8 cellular contexts compared by ENCODE assay signal in genomic region chr3:120742198-120743080, GRCh38. TPM values are rescaled to one million over a fixed set of nuclear protein-coding genes. Genes with fewer than 3 reads are reported as not detected.
A peak's percentile ranks its signal among the peaks of the same experiment; 100 is the strongest.
DNase-seq lines count a peak whose midpoint lies in the region; ATAC-seq, FAIRE-seq and TF ChIP-seq lines count a peak whose summit lies in the region.

Gene GTF2E1, plus strand, starts transcription at chr3:120742744. Its CDS starts 7,809 bp downstream, at chr3:120750553.
Gene RABL3, minus strand, starts transcription at chr3:120742516. Its CDS starts 9 bp downstream, at chr3:120742507.

- H3K27ac ChIP-seq in OCI-LY7 (ENCODE audit: low read depth, low read length, poor library complexity, severe bottlenecking): peak within 1 kb of the TSS; percentile 86
- H3K27ac ChIP-seq in endothelial cell of umbilical vein (ENCODE audit: insufficient read depth, low read depth, low read length): peak within 1 kb of the TSS; percentile 93

- no peaks in the 10 kb centered on the region for H3K27me3 ChIP-seq in endothelial cell of umbilical vein (ENCODE audit: control insufficient read depth in 2 of 2, insufficient read depth in 2 of 2, low read length in 2 of 2)

- H3K36me3 ChIP-seq in OCI-LY7 (ENCODE audit: insufficient read depth, low read length) (peaks cover 20% of the 10 kb centered on the region; the same call in 1 of the 2 replicates), endothelial cell of umbilical vein (ENCODE audit: control insufficient read depth in 2 of 2, extremely low read depth in 1 of 2, insufficient read depth in 2 of 2, low read length in 2 of 2) (peaks cover 0 to 2% of the 10 kb centered on the region in 2 experiments)

- intact Hi-C loops in OCI-LY7 (cut with micrococcal nuclease; ENCODE audit: unreplicated experiment): loop anchor here (2.0 to 5.0 kb wide), 4 partner anchors 55 to 648 kb away; partner anchors contain the start of genes GSK3B, LRRC58 and STXBP5L
- intact Hi-C loops in endothelial cell of umbilical vein (cut with micrococcal nuclease): loop anchor here (1.0 to 5.0 kb wide), 8 partner anchors 39 to 181 kb away; partner anchors contain the start of genes NDUFB4 and STXBP5L

- dilution Hi-C loops in endothelial cell of umbilical vein (cut with MboI; ENCODE audit: extremely low pct_ligation_motif_present, low sequenced_read_pairs): no loop called here

- POLR2A ChIA-PET in OCI-LY7 (lab: Charles Lee): interaction anchor here (0.6 to 2.5 kb wide), 17 partner anchors 11 to 650 kb away, joined by 3 to 9 read pairs (median 4); no protein-coding TSS in a partner anchor
- POLR2A ChIA-PET in endothelial cell of umbilical vein (lab: Charles Lee): interaction anchor here (0.8 to 1.6 kb wide), 4 partner anchors 38 to 146 kb away, joined by 3 to 6 read pairs (median 4); partner anchors contain the start of gene NDUFB4

- CTCF ChIA-PET in OCI-LY7 (lab: Charles Lee; ENCODE audit: unreplicated experiment) (interaction anchor here (0.5 to 1.6 kb wide), 2 partner anchors 23 to 373 kb away, joined by 3 to 4 read pairs; no protein-coding TSS in a partner anchor), endothelial cell of umbilical vein (lab: Charles Lee) (interaction anchor here (0.6 to 3.6 kb wide), 7 partner anchors 12 to 182 kb away, joined by 3 to 28 read pairs (median 3); no protein-coding TSS in a partner anchor)

- peaks cover 55% of the 10 kb centered on the region for H3K79me2 ChIP-seq in OCI-LY7 (ENCODE audit: insufficient read depth, low read depth, low read length)
- H3K79me2 ChIP-seq in endothelial cell of umbilical vein (ENCODE audit: control insufficient read depth, insufficient read depth, low read length): peaks cover 45% of the 10 kb centered on the region

- ATAC-seq in GM21526 (IDR thresholded peaks at IDR 0.05; ENCODE audit: low FRiP score, unreplicated experiment): peak; percentile 98

- no peaks in the 10 kb centered on the region for H4K20me1 ChIP-seq in OCI-LY7 (ENCODE audit: insufficient read depth, low read length)
- H4K20me1 ChIP-seq in endothelial cell of umbilical vein (replicated peaks; ENCODE audit: control insufficient read depth, extremely low read depth, insufficient read depth, low read length): no peaks in the 10 kb centered on the region

- peak within 1 kb of the TSS; percentile 95 for H3K9ac ChIP-seq in endothelial cell of umbilical vein (replicated peaks; ENCODE audit: extremely low read depth, insufficient read depth, low read length)

- peaks cover 25% of the 10 kb centered on the region for H3K4me1 ChIP-seq in OCI-LY7 (ENCODE audit: insufficient read depth, low read length, poor library complexity, severe bottlenecking)
- peaks cover 29% of the 10 kb centered on the region for H3K4me1 ChIP-seq in endothelial cell of umbilical vein (ENCODE audit: control insufficient read depth, extremely low read depth, insufficient read depth, low read length)

- peak; percentile 73 for TF ChIP-seq POLR2A in endothelial cell of umbilical vein (IDR thresholded peaks at IDR 0.05; ENCODE audit: low read depth, low read length)

- H3K9me3 ChIP-seq in OCI-LY7 (ENCODE audit: low read length) (no peaks in the 10 kb centered on the region), endothelial cell of umbilical vein (replicated peaks; ENCODE audit: control insufficient read depth, insufficient read depth, low read length) (no peaks in the 10 kb centered on the region)

- no peak for TF ChIP-seq CTCF in D721Med (IDR thresholded peaks at IDR 0.05; ENCODE audit: insufficient read depth, missing control alignments)
- no peak for TF ChIP-seq CTCF in OCI-LY7 (conservative IDR thresholded peaks at IDR 0.05; ENCODE audit: low read length)
- TF ChIP-seq CTCF in endothelial cell of umbilical vein (IDR thresholded peaks at IDR 0.05; ENCODE audit: extremely low read depth in 1 of 2, insufficient read depth in 1 of 2, low read depth in 1 of 2, low read length in 2 of 2): no peak

- H3K9me2 ChIP-seq in OCI-LY7 (ENCODE audit: insufficient read depth, low read length): no peaks in the 10 kb centered on the region

- peak within 1 kb of the TSS; percentile 99 for H3K4me3 ChIP-seq in OCI-LY7 (ENCODE audit: low read depth, low read length, poor library complexity, severe bottlenecking)
- peak within 1 kb of the TSS; percentile 67 to 96 (median 81) for H3K4me3 ChIP-seq in endothelial cell of umbilical vein (replicated peaks in 1 of 3; ENCODE audit: insufficient read depth in 1 of 3, low read depth in 1 of 3, low read length in 3 of 3)

- DNase-seq in D721Med (ENCODE audit: insufficient read length, low spot score) (peak; percentile 86), HuH-7.5 (ENCODE audit: low spot score) (peak; percentile 93), OCI-LY7 (ENCODE audit: low spot score) (peak; percentile 99), activated T-cell treated with anti-CD3 and anti-CD28 coated beads for 1 hour (ENCODE audit: low read depth) (peak; percentile 92), endothelial cell of umbilical vein (ENCODE audit: low read depth, low spot score) (peak; percentile 100), midbrain (lab: John Stamatoyannopoulos, UW) (peak; percentile 100)
- peak; percentile 93 to 96 for DNase-seq in stimulated activated CD8-positive, alpha-beta memory T cell treated with anti-CD3 and anti-CD28 coated beads, Interleukin-2, amount 100 ng/mL, for 1 hour (ENCODE audit: low read depth in 2 of 2)

- H3K9me1 ChIP-seq in endothelial cell of umbilical vein (replicated peaks; ENCODE audit: control insufficient read depth, extremely low read depth, insufficient read depth, low read length): no peaks in the 10 kb centered on the region

- peak within 1 kb of the TSS; percentile 67 for H2AFZ ChIP-seq in OCI-LY7 (ENCODE audit: low read length)
- H2AFZ ChIP-seq in endothelial cell of umbilical vein (ENCODE audit: low read depth, low read length): peak within 1 kb of the TSS; percentile 73

- peak within 1 kb of the TSS; percentile 98 for H3K4me2 ChIP-seq in OCI-LY7 (ENCODE audit: low read length)
- peak within 1 kb of the TSS; percentile 92 for H3K4me2 ChIP-seq in endothelial cell of umbilical vein (ENCODE audit: insufficient read depth, low read length)

- FAIRE-seq in D721Med (lab: Jason Lieb, UNC): peak; percentile 92
- peak; percentile 100 for FAIRE-seq in endothelial cell of umbilical vein (lab: Jason Lieb, UNC)

- BruUV-seq in OCI-LY7 (replicated peaks; lab: Mats Ljungman, UMichigan) (no TSS peak), endothelial cell of umbilical vein (replicated peaks; lab: Mats Ljungman, UMichigan) (TSS peak; percentile 95)

TF ChIP-seq in endothelial cell of umbilical vein, 7 proteins besides CTCF, POLR2A, EP300 and RAD21:
- TF ChIP-seq POLR2AphosphoS5 (IDR thresholded peaks at IDR 0.05; ENCODE audit: insufficient read depth, low read depth, low read length) (peak; percentile 76), FOS (IDR thresholded peaks at IDR 0.05; ENCODE audit: borderline replicate concordance, insufficient read depth, low read length) (no peak), EZH2 (IDR thresholded peaks at IDR 0.05; ENCODE audit: borderline replicate concordance, low read depth, low read length, severe bottlenecking) (no peak)
- TF ChIP-seq, protein P1, sequence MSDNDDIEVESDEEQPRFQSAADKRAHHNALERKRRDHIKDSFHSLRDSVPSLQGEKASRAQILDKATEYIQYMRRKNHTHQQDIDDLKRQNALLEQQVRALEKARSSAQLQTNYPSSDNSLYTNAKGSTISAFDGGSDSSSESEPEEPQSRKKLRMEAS (IDR thresholded peaks at IDR 0.05; ENCODE audit: insufficient read depth, insufficient read length): peak; percentile 41

RNA-seq across cellular contexts. Expression of gene GTF2E1, which starts in this region (rescaled TPM):
- total RNA-seq in OCI-LY7 (2014; rRNA removed; shearing (Covaris generic)): 14.8 and 16.3 TPM in 2 replicates
- total RNA-seq in OCI-LY7 (2022): 37.8 and 40.8 TPM in 2 replicates
- 25.5 and 27.7 TPM in 2 replicates for total RNA-seq in endothelial cell of umbilical vein
- polyA plus RNA-seq in endothelial cell of umbilical vein: 7.3 and 10.6 TPM in 2 replicates
- 11.6 and 11.9 TPM in 2 replicates for polyA plus RNA-seq in endothelial cell of umbilical vein (2011; cell fraction: cytosol; rRNA removed)
- 5.6 and 9.8 TPM in 2 replicates for polyA plus RNA-seq in endothelial cell of umbilical vein (2011; cell fraction: nucleus; rRNA removed)
- 13.8 and 18.4 TPM in 2 replicates for polyA plus RNA-seq in endothelial cell of umbilical vein (2012)
- 18.9 and 24.6 TPM in 2 replicates for polyA minus RNA-seq in endothelial cell of umbilical vein
- polyA minus RNA-seq in endothelial cell of umbilical vein (2011; cell fraction: cytosol; rRNA and poly(A)+ RNA removed): 13.4 TPM
- polyA minus RNA-seq in endothelial cell of umbilical vein (2011; cell fraction: nucleus; rRNA and poly(A)+ RNA removed): 4.8 and 10.3 TPM in 2 replicates

RNA-seq across cellular contexts. Expression of gene RABL3, which starts in this region (rescaled TPM):
- total RNA-seq in OCI-LY7 (2014; rRNA removed; shearing (Covaris generic)): 7.7 and 15.7 TPM in 2 replicates
- total RNA-seq in OCI-LY7 (2022) (22.8 and 27.9 TPM in 2 replicates), endothelial cell of umbilical vein (24.9 and 25.9 TPM in 2 replicates)
- 2.6 and 4.3 TPM in 2 replicates for polyA plus RNA-seq in endothelial cell of umbilical vein
- polyA plus RNA-seq in endothelial cell of umbilical vein (2011; cell fraction: cytosol; rRNA removed): 5.0 TPM in 2 replicates
- 4.3 and 6.3 TPM in 2 replicates for polyA plus RNA-seq in endothelial cell of umbilical vein (2011; cell fraction: nucleus; rRNA removed)
- 11.5 and 18.0 TPM in 2 replicates for polyA plus RNA-seq in endothelial cell of umbilical vein (2012)
- polyA minus RNA-seq in endothelial cell of umbilical vein: 6.6 and 9.5 TPM in 2 replicates
- polyA minus RNA-seq in endothelial cell of umbilical vein (2011; cell fraction: cytosol; rRNA and poly(A)+ RNA removed): 4.0 TPM
- 7.1 and 10.3 TPM in 2 replicates for polyA minus RNA-seq in endothelial cell of umbilical vein (2011; cell fraction: nucleus; rRNA and poly(A)+ RNA removed)

Comparison
In these comparisons a context has a peak if more than half of its experiments do, and no peak if none do; other contexts are left out.
1. Peak in every context shown above with its lines: DNase-seq, ATAC-seq, H3K4me3 ChIP-seq and H3K27ac ChIP-seq.